19 cellular contexts compared by ENCODE assay signal in the genomic region with DNA sequence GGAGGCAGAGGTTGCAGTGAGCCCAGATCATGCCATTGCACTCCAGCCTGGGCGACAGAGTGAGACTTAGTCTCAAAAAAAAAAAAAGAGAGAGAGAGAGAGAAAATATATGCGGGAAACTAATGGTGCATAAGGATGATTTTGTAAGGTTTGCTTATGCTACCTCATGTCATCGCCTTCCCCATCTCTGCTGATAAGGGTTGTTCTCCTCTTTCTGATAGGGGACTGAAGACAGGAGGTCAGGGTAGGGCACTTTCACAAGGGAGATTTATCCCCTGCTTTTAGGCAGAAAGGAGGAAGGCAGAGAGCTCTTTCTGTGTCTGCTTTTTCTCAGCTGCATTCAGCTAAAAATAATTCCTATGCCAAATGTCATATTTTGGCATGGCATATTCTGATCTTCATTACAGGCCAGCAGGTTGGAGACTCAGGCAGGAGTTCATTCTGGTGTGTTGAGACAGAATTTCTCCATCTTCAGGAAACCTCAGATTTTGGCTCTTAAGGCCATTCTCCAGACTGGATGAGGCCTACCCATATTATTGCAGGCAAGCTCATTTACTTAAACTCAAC.
"Had no signal": no experiment of that assay in that cellular context is flagged by ENCODE, and none has a peak within 500 bp of the region (broad histone marks: within the 10 kb centered on the region; RNA-seq: fewer than 3 reads in every experiment).

No MANE protein-coding gene starts in this region.

- H3K4me3 ChIP-seq: adrenal gland, lung, prostate gland, right lobe of liver, smooth muscle cell, thoracic aorta had no signal

- ATAC-seq: activated CD4-positive, alpha-beta T cell treated with anti-CD3 and anti-CD28 coated beads for 36 hours; activated CD8-positive, alpha-beta T cell treated with anti-CD3 and anti-CD28 coated beads, Interleukin-2, amount 10 ng/mL, durations not matched to agents 7 days and 5 days; activated naive CD4-positive, alpha-beta T cell treated with anti-CD3 and anti-CD28 coated beads, Interleukin-2, amount 50 U/mL, for 72 hours; foreskin keratinocyte; left colon; right lobe of liver; WTC11 had no signal

- H3K27me3 Mint-ChIP-seq: activated CD4-positive, alpha-beta T cell treated with anti-CD3 and anti-CD28 coated beads for 36 hours had no signal

- H3K4me1 ChIP-seq: adrenal gland, foreskin keratinocyte, prostate gland, right lobe of liver had no signal

- H3K4me3 Mint-ChIP-seq: activated CD4-positive, alpha-beta T cell treated with anti-CD3 and anti-CD28 coated beads for 36 hours; activated CD8-positive, alpha-beta T cell treated with anti-CD3 and anti-CD28 coated beads, Interleukin-2, amount 10 ng/mL, durations not matched to agents 7 days and 5 days; WTC11 had no signal

- H3K36me3 Mint-ChIP-seq: WTC11 had no signal

- H3K27me3 ChIP-seq: adrenal gland, foreskin keratinocyte, right lobe of liver had no signal

- H3K9me3 ChIP-seq: adrenal gland, prostate gland, right lobe of liver, thoracic aorta had no signal

- DNase-seq: activated CD4-positive, alpha-beta T cell treated with anti-CD3 and anti-CD28 coated beads for 36 hours; activated CD8-positive, alpha-beta memory T cell treated with anti-CD3 and anti-CD28 coated beads, Interleukin-2, amount 50 U/mL, for 48 hours; activated CD8-positive, alpha-beta T cell treated with anti-CD3 and anti-CD28 coated beads, Interleukin-2, amount 10 ng/mL, durations not matched to agents 7 days and 5 days; activated gamma-delta T cell treated with Interleukin-2 at 50 U/mL for 16 hours; activated T-cell treated with anti-CD3 and anti-CD28 coated beads, Interleukin-2, amount 50 U/mL, for 48 hours; adrenal gland; foreskin keratinocyte; hippocampal formation; left colon; midbrain; occipital lobe; right lobe of liver; stimulated activated CD4-positive, alpha-beta T cell treated with anti-CD3 and anti-CD28 coated beads, Interleukin-4, amount 100 ng/mL, for 1 hour had no signal

- H3K27ac Mint-ChIP-seq: WTC11 had no signal

- H3K27ac ChIP-seq: adrenal gland, foreskin keratinocyte, prostate gland, right lobe of liver, thoracic aorta had no signal

- H3K36me3 ChIP-seq: adrenal gland, prostate gland, right lobe of liver, thoracic aorta had no signal
